ENCODE assay signal across 8 cellular contexts in the genomic region with DNA sequence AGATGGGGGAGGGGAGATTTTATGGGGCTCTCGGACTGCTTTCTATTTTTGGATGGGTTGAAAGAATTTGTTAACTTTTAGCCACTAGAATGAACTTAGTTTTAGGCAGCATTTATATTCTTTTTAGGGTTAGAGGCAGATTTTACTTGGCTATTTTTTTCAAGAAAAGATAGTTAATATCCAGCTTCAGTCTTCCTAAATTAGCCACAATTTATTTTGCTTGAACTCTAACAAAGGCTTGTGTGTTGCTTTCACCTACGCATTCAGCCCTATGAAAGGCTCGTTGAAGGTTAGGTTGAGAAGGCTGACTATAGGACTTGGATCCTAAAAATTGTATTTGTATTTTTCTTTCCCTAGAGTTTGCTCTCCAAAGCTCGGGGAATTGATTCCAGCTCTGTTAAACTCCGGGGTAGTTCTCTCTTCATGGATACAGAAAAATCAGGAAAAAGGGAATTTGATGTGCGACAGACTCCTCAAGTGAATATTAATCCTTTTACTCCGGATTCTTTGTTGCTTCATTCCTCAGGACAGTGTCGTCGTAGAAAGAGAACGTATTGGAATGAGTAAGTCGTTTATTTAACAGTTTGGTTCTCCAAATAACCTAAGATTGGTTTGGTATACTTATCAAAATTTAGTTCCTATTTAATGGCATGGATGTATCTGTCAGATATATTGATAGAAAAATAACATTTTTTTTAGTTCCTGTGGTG. TPM values are rescaled to one million over a fixed set of nuclear protein-coding genes. Genes with fewer than 3 reads are reported as not detected.
DNase-seq lines count a peak whose midpoint lies in the region; ATAC-seq and TF ChIP-seq lines count a peak whose summit lies in the region.

No MANE protein-coding gene starts in this region.

- peak overlapping the region; percentile 97 to 98 for H3K4me3 Mint-ChIP-seq in CD14-positive monocyte
- peak overlapping the region; percentile 80 for H3K4me3 Mint-ChIP-seq in natural killer cell treated with Interleukin-12 subunit alpha and Interleukin-12 subunit beta and Interleukin-15 and Interleukin-18, amount 100 ng/mL, for 72 hours

- no peak overlapping the region for H2AFZ ChIP-seq in Loucy (ENCODE audit: low read length)

- peaks cover 42% of the 10 kb centered on the region for H3K4me1 ChIP-seq in Loucy (ENCODE audit: insufficient read depth, low read length, poor library complexity, severe bottlenecking)

- H3K79me2 ChIP-seq in Loucy (ENCODE audit: insufficient read depth, low read length): peaks cover 77% of the 10 kb centered on the region

- no peak for TF ChIP-seq CTCF in CD14-positive monocyte (IDR thresholded peaks at IDR 0.05)
- TF ChIP-seq CTCF in Loucy (conservative IDR thresholded peaks at IDR 0.05; ENCODE audit: low read length): no peak
- no peak for TF ChIP-seq CTCF in coronary artery (IDR thresholded peaks at IDR 0.05)

- H3K4me1 Mint-ChIP-seq in CD14-positive monocyte: peaks cover 33% of the 10 kb centered on the region
- peaks cover 25 to 45% of the 10 kb centered on the region in 2 donors for H3K4me1 Mint-ChIP-seq in natural killer cell treated with Interleukin-12 subunit alpha and Interleukin-12 subunit beta and Interleukin-15 and Interleukin-18, amount 100 ng/mL, for 72 hours (ENCODE audit: low read depth in 2 of 2)

- peaks cover 37% of the 10 kb centered on the region for H3K36me3 ChIP-seq in Loucy (ENCODE audit: insufficient read depth, low read length)

- no peaks in the 10 kb centered on the region for H3K9me3 Mint-ChIP-seq in CD14-positive monocyte
- H3K9me3 Mint-ChIP-seq in natural killer cell treated with Interleukin-12 subunit alpha and Interleukin-12 subunit beta and Interleukin-15 and Interleukin-18, amount 100 ng/mL, for 72 hours: no peaks in the 10 kb centered on the region

- peak overlapping the region in 5 of 7 donors; percentile 42 to 79 (median 60) for H3K27ac Mint-ChIP-seq in CD14-positive monocyte
- H3K27ac Mint-ChIP-seq in natural killer cell treated with Interleukin-12 subunit alpha and Interleukin-12 subunit beta and Interleukin-15 and Interleukin-18, amount 100 ng/mL, for 72 hours: peak overlapping the region; percentile 76 to 82

- H3K9me3 ChIP-seq in Loucy (ENCODE audit: insufficient read depth, low read depth, low read length): no peaks in the 10 kb centered on the region

- H3K4me2 ChIP-seq in Loucy (ENCODE audit: low read depth, low read length, poor library complexity, severe bottlenecking): peak overlapping the region; percentile 94

- H3K4me3 ChIP-seq in Loucy (ENCODE audit: low read length, poor library complexity, severe bottlenecking) (peak overlapping the region; percentile 99), coronary artery (peak overlapping the region; percentile 76)

- DNase-seq in CD14-positive monocyte (ENCODE audit: low spot score) (no peak), coronary artery (ENCODE audit: low spot score) (no peak), GM03348 (ENCODE audit: low spot score) (no peak)
- DNase-seq in natural killer cell treated with Interleukin-12 subunit alpha and Interleukin-12 subunit beta and Interleukin-15 and Interleukin-18, amount 100 ng/mL, for 72 hours (ENCODE audit: low spot score): no peak

- no peaks in the 10 kb centered on the region for H3K9me2 ChIP-seq in Loucy (replicated peaks; ENCODE audit: low read depth, low read length)

- intact Hi-C loops in CD14-positive monocyte (cut with micrococcal nuclease): loop anchor here in 1 of 2 donors (2.0 to 10.0 kb wide), 3 partner anchors 39 to 179 kb away; a partner anchor contains a TSS

- ATAC-seq in natural killer cell treated with Interleukin-12 subunit alpha and Interleukin-12 subunit beta and Interleukin-15 and Interleukin-18, amount 100 ng/mL, for 72 hours: no peak
- ATAC-seq in GM19324 (IDR thresholded peaks at IDR 0.05; ENCODE audit: low FRiP score, unreplicated experiment) (no peak), GM19395 (IDR thresholded peaks at IDR 0.05; ENCODE audit: unreplicated experiment) (no peak), GM21723 (IDR thresholded peaks at IDR 0.05; ENCODE audit: unreplicated experiment) (no peak)

- peak overlapping the region; percentile 98 for H3K27ac ChIP-seq in coronary artery

- H3K27me3 ChIP-seq in Loucy (ENCODE audit: insufficient read depth, low read length, poor library complexity, severe bottlenecking): no peaks in the 10 kb centered on the region

- no peaks in the 10 kb centered on the region for H3F3A ChIP-seq in Loucy (ENCODE audit: low read depth)

- H4K20me1 ChIP-seq in Loucy (ENCODE audit: insufficient read depth, low read length, poor library complexity, severe bottlenecking): peaks cover 57% of the 10 kb centered on the region

- H3K27me3 Mint-ChIP-seq in CD14-positive monocyte (ENCODE audit: low read depth in 3 of 3): peaks cover 0 to 3% (median 0%) of the 10 kb centered on the region in 3 donors
- peaks cover 0 to under 1% of the 10 kb centered on the region in 2 donors for H3K27me3 Mint-ChIP-seq in natural killer cell treated with Interleukin-12 subunit alpha and Interleukin-12 subunit beta and Interleukin-15 and Interleukin-18, amount 100 ng/mL, for 72 hours

- peak overlapping the region; percentile 93 for H3K9ac ChIP-seq in Loucy (ENCODE audit: low read depth, low read length, poor library complexity, severe bottlenecking)

- H3K36me3 Mint-ChIP-seq in CD14-positive monocyte: peaks cover 1 to 3% of the 10 kb centered on the region in 2 donors
- H3K36me3 Mint-ChIP-seq in natural killer cell treated with Interleukin-12 subunit alpha and Interleukin-12 subunit beta and Interleukin-15 and Interleukin-18, amount 100 ng/mL, for 72 hours: peaks cover 45% of the 10 kb centered on the region

RNA-seq across cellular contexts. Expression of a gene that starts 2.2 kb away (rescaled TPM):
- under 1 TPM; 0.05 to 0.22 TPM for polyA plus RNA-seq in CD14-positive monocyte
- 10 to 100 TPM; 28.0 to 63.8 TPM for total RNA-seq in natural killer cell treated with Interleukin-12 subunit alpha and Interleukin-12 subunit beta and Interleukin-15 and Interleukin-18, amount 100 ng/mL, for 72 hours
